In the genomic region with DNA sequence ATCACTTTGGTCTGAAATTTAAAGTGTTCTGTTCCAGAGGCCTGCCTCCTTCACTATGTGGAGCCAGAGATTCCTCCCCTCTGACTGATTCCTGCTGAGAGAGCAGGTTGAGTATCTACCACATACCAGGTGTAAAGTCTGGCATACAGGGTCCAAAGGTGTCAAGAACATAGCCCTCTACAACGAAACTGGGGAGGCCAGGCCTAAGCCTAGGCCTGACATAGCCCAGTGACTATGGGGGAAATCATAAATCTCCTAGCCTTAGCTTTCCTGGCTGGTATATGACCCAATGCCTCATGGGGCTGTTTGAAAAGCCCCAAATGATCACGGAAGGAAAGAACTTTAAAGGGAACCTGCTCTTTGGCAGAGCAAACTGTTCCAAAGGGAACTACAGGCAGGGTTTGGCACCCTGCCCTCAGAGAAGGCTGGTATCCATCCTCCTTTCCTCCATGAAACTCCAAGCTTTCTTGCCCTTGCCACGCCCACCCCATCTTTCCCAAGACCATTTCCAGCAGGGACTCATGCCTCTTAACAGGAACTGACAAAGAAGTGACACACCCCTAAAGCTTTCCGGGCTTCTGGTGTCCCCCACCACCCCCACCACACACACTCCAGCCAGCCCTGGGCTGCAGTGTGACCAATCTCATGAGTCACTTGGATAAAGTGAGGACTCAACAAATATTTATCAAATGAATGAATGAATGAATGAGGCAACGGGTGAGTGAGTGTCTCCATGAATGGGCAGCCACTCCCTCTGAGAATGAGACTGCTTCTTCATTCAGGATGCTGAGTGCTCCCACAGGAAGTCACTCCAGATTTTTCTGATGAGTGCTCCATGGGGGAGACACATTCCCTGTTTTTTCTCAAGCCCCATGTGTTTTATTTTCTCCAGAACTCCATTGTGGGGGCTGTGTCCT, we compare ENCODE assay signal across 9 cellular contexts.
A peak's percentile ranks its signal among the peaks of the same experiment; 100 is the strongest.
DNase-seq lines count a peak whose midpoint lies in the region; ATAC-seq and TF ChIP-seq lines count a peak whose summit lies in the region.
"Had no signal": no experiment of that assay in that cellular context is flagged by ENCODE, and none has a peak within 500 bp of the region (broad histone marks: within the 10 kb centered on the region; RNA-seq: fewer than 3 reads in every experiment).

No MANE protein-coding gene starts in this region.

- POLR2A ChIA-PET in naive thymus-derived CD4-positive, alpha-beta T cell (lab: Charles Lee), result no interaction called here

- 67 to 74% methylated on average over 5 of the region's 5 CpGs for WGBS in body of pancreas, 2 donors

- DNase-seq in HK-2 (ENCODE audit: unreplicated experiment), result peak; percentile 91
- peak; percentile 17 to 52 (median 18) for DNase-seq in body of pancreas
- peak; percentile 95 for DNase-seq in kidney glomerular epithelial cell (lab: John Stamatoyannopoulos, UW)
- no peak for DNase-seq in stimulated activated effector memory CD8-positive, alpha-beta T cell treated with anti-CD3 and anti-CD28 coated beads, Interleukin-12 subunit alpha, Interleukin-12 subunit beta, amount 100 ng/mL, for 72 hours (ENCODE audit: low spot score in 2 of 2)
- no peak for DNase-seq in naive thymus-derived CD4-positive, alpha-beta T cell
- DNase-seq in NCI-H2107 treated with DMSO at 0.1 percent for 48 hours (lab: John Stamatoyannopoulos, UW; ENCODE audit: unreplicated experiment), result no peak
- DNase-seq: activated CD4-positive, alpha-beta T cell treated with anti-CD3 and anti-CD28 coated beads, Interleukin-2, amount 10 ng/mL, durations not matched to agents 7 days and 5 days had no signal

- no peak overlapping the region for H3K4me3 Mint-ChIP-seq in stimulated activated effector memory CD8-positive, alpha-beta T cell treated with anti-CD3 and anti-CD28 coated beads, Interleukin-12 subunit alpha, Interleukin-12 subunit beta, amount 100 ng/mL, for 72 hours
- H3K4me3 Mint-ChIP-seq in naive thymus-derived CD4-positive, alpha-beta T cell, result no peak overlapping the region
- H3K4me3 Mint-ChIP-seq: activated CD4-positive, alpha-beta T cell treated with anti-CD3 and anti-CD28 coated beads, Interleukin-2, amount 10 ng/mL, durations not matched to agents 7 days and 5 days had no signal

- H3K4me1 ChIP-seq in body of pancreas (peaks cover 24% of the 10 kb centered on the region), subcutaneous abdominal adipose tissue (ENCODE audit: control insufficient read depth in 5 of 5, insufficient read depth in 5 of 5, low read length in 5 of 5) (peaks cover 7 to 46% (median 36%) of the 10 kb centered on the region in 5 donors)
- no peaks in the 10 kb centered on the region for H3K4me1 ChIP-seq in naive thymus-derived CD4-positive, alpha-beta T cell (ENCODE audit: control insufficient read depth in 2 of 2, insufficient read depth in 2 of 2, low read length in 2 of 2)

- peak overlapping the region in 3 of 5 donors; percentile 19 to 39 (median 30) for H3K9ac ChIP-seq in subcutaneous abdominal adipose tissue (ENCODE audit: low read length in 5 of 5)

- peaks cover 9% of the 10 kb centered on the region for H3K4me1 Mint-ChIP-seq in stimulated activated effector memory CD8-positive, alpha-beta T cell treated with anti-CD3 and anti-CD28 coated beads, Interleukin-12 subunit alpha, Interleukin-12 subunit beta, amount 100 ng/mL, for 72 hours
- H3K4me1 Mint-ChIP-seq in naive thymus-derived CD4-positive, alpha-beta T cell, result peaks cover 0 to 11% (median 2%) of the 10 kb centered on the region in 7 donors

- no peak for TF ChIP-seq CTCF in body of pancreas (IDR thresholded peaks at IDR 0.05)

- H3K27ac Mint-ChIP-seq in stimulated activated effector memory CD8-positive, alpha-beta T cell treated with anti-CD3 and anti-CD28 coated beads, Interleukin-12 subunit alpha, Interleukin-12 subunit beta, amount 100 ng/mL, for 72 hours, result no peak overlapping the region
- H3K27ac Mint-ChIP-seq in naive thymus-derived CD4-positive, alpha-beta T cell, result no peak overlapping the region
- H3K27ac Mint-ChIP-seq: activated CD4-positive, alpha-beta T cell treated with anti-CD3 and anti-CD28 coated beads, Interleukin-2, amount 10 ng/mL, durations not matched to agents 7 days and 5 days had no signal

- H3K9me3 ChIP-seq in body of pancreas (no peaks in the 10 kb centered on the region), subcutaneous abdominal adipose tissue (ENCODE audit: control insufficient read depth in 5 of 5, low read length in 5 of 5) (no peaks in the 10 kb centered on the region)
- H3K9me3 ChIP-seq in naive thymus-derived CD4-positive, alpha-beta T cell (ENCODE audit: control insufficient read depth in 2 of 3, low read length in 3 of 3), result no peaks in the 10 kb centered on the region

- no peak for TF ChIP-seq POLR2A in body of pancreas (IDR thresholded peaks at IDR 0.05)

- H3K27ac ChIP-seq in body of pancreas (peak overlapping the region in 1 of 4 donors; percentile 20), subcutaneous abdominal adipose tissue (ENCODE audit: low read depth, low read length) (peak overlapping the region; percentile 72)
- H3K27ac ChIP-seq in naive thymus-derived CD4-positive, alpha-beta T cell (ENCODE audit: low read depth, low read length), result no peak overlapping the region

- CTCF ChIA-PET in naive thymus-derived CD4-positive, alpha-beta T cell (lab: Charles Lee), result interaction anchor here (0.6 to 1.0 kb wide), 2 partner anchors 289 to 332 kb away, joined by 6 to 7 read pairs; no protein-coding TSS in a partner anchor

- H3K27me3 Mint-ChIP-seq in naive thymus-derived CD4-positive, alpha-beta T cell, result peaks cover 0 to 7% (median 0%) of the 10 kb centered on the region in 5 donors
- H3K27me3 Mint-ChIP-seq: activated CD4-positive, alpha-beta T cell treated with anti-CD3 and anti-CD28 coated beads, Interleukin-2, amount 10 ng/mL, durations not matched to agents 7 days and 5 days had no signal

- H3K36me3 ChIP-seq in body of pancreas (replicated peaks in 1 of 2; ENCODE audit: insufficient read depth in 1 of 2, low read depth in 2 of 2), result no peaks in the 10 kb centered on the region
- H3K36me3 ChIP-seq in subcutaneous abdominal adipose tissue (ENCODE audit: control insufficient read depth in 5 of 5, insufficient read depth in 5 of 5, low read length in 5 of 5), result no peaks in the 10 kb centered on the region
- no peaks in the 10 kb centered on the region for H3K36me3 ChIP-seq in naive thymus-derived CD4-positive, alpha-beta T cell (ENCODE audit: control insufficient read depth in 2 of 3, insufficient read depth in 3 of 3, low read length in 3 of 3)

- no peaks in the 10 kb centered on the region for H3K36me3 Mint-ChIP-seq in stimulated activated effector memory CD8-positive, alpha-beta T cell treated with anti-CD3 and anti-CD28 coated beads, Interleukin-12 subunit alpha, Interleukin-12 subunit beta, amount 100 ng/mL, for 72 hours
- H3K36me3 Mint-ChIP-seq in naive thymus-derived CD4-positive, alpha-beta T cell, result no peaks in the 10 kb centered on the region

- H3K4me3 ChIP-seq in body of pancreas, result no peak overlapping the region
- no peak overlapping the region for H3K4me3 ChIP-seq in subcutaneous abdominal adipose tissue (ENCODE audit: low read depth in 1 of 5, low read length in 5 of 5)
- H3K4me3 ChIP-seq in naive thymus-derived CD4-positive, alpha-beta T cell (ENCODE audit: low read length), result no peak overlapping the region

- H3K9me3 Mint-ChIP-seq in stimulated activated effector memory CD8-positive, alpha-beta T cell treated with anti-CD3 and anti-CD28 coated beads, Interleukin-12 subunit alpha, Interleukin-12 subunit beta, amount 100 ng/mL, for 72 hours, result no peaks in the 10 kb centered on the region
- no peaks in the 10 kb centered on the region for H3K9me3 Mint-ChIP-seq in naive thymus-derived CD4-positive, alpha-beta T cell
- H3K9me3 Mint-ChIP-seq: activated CD4-positive, alpha-beta T cell treated with anti-CD3 and anti-CD28 coated beads, Interleukin-2, amount 10 ng/mL, durations not matched to agents 7 days and 5 days had no signal

- H3K27me3 ChIP-seq in body of pancreas (no peaks in the 10 kb centered on the region), subcutaneous abdominal adipose tissue (ENCODE audit: control insufficient read depth in 5 of 5, insufficient read depth in 4 of 5, low read length in 5 of 5) (no peaks in the 10 kb centered on the region)
- no peaks in the 10 kb centered on the region for H3K27me3 ChIP-seq in naive thymus-derived CD4-positive, alpha-beta T cell (ENCODE audit: control insufficient read depth in 2 of 2, insufficient read depth in 2 of 2, low read length in 2 of 2)

- intact Hi-C loops in body of pancreas (cut with DNase I), result no loop called here
- intact Hi-C loops in naive thymus-derived CD4-positive, alpha-beta T cell (cut with micrococcal nuclease), result no loop called here

- ATAC-seq in body of pancreas (peak; percentile 16), GM18868 (IDR thresholded peaks at IDR 0.05; ENCODE audit: unreplicated experiment) (no peak)
- ATAC-seq in stimulated activated effector memory CD8-positive, alpha-beta T cell treated with anti-CD3 and anti-CD28 coated beads, Interleukin-12 subunit alpha, Interleukin-12 subunit beta, amount 100 ng/mL, for 72 hours, result no peak
- ATAC-seq in naive thymus-derived CD4-positive, alpha-beta T cell, result no peak

Comparison
In these comparisons a context has a peak if more than half of its experiments do, and no peak if none do; other contexts are left out.
1. DNase-seq: peak in HK-2 (single experiment), body of pancreas (4 of 4) and kidney glomerular epithelial cell (single experiment); none in stimulated activated effector memory CD8-positive, alpha-beta T cell treated with anti-CD3 and anti-CD28 coated beads, Interleukin-12 subunit alpha, Interleukin-12 subunit beta, amount 100 ng/mL, for 72 hours (0 of 2), naive thymus-derived CD4-positive, alpha-beta T cell (0 of 9) and NCI-H2107 treated with DMSO at 0.1 percent for 48 hours (single experiment).